In the genomic region with DNA sequence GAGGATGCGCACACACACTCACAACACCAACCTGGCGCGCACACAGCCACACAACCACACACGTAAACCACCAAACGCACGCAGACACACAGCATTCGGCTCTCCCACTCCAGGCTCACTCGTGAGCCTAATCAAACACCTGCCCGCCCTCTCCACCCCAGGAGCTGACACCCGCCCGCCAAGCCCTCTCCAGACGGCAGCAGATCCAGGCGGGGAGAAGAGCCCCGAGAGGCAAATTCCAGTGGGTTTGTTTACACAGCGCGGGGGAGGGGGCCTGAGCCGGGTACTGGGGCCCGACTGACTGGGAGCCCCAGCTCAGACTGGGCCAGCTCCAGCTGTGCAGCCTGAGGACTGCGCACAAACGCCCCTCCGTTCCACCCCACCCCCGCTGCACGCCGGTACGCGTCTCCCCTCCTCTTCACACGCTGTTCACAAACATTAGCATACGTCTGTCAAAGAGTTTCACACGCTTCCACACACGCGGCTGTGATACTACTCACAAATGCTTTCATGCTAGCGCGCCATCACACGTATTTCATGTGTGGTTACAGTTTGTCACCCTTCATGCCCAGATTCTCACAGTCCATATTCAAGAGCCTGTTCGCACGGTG, we compare ENCODE assay signal across 6 cellular contexts. TPM values are rescaled to one million over a fixed set of nuclear protein-coding genes. Genes with fewer than 3 reads are reported as not detected.
DNase-seq lines count a peak whose midpoint lies in the region; FAIRE-seq and TF ChIP-seq lines count a peak whose summit lies in the region.

No MANE protein-coding gene starts in this region.

- H2AK5ac ChIP-seq in H1 (ENCODE audit: low read depth, low read length), result no peak overlapping the region

- H3K27ac ChIP-seq in H1 (ENCODE audit: low read depth, low read length), result no peak overlapping the region
- H3K27ac ChIP-seq in ovary, result peak overlapping the region; percentile 21 to 33

- no peak overlapping the region for H2BK20ac ChIP-seq in H1 (ENCODE audit: low read length)

- peak overlapping the region; percentile 94 to 97 for H3K4me2 ChIP-seq in H1 (ENCODE audit: insufficient read depth in 1 of 2, low read depth in 2 of 2, low read length in 2 of 2)

- H3K79me1 ChIP-seq in H1 (ENCODE audit: low read depth, low read length), result no peaks in the 10 kb centered on the region

- no peak overlapping the region; the same call in none of the 2 replicates for H3K18ac ChIP-seq in H1 (ENCODE audit: extremely low read depth, low read length)

- H2BK120ac ChIP-seq in H1 (replicated peaks; ENCODE audit: low read depth, low read length), result no peak overlapping the region

- no peak overlapping the region for H3K4ac ChIP-seq in H1 (replicated peaks; ENCODE audit: insufficient read length, low read depth, low read length)

- no peaks in the 10 kb centered on the region for H3K79me2 ChIP-seq in H1 (ENCODE audit: control insufficient read depth in 1 of 2, insufficient read depth in 2 of 2, low read length in 2 of 2)

- no peak for TF ChIP-seq RAD21 in H1 (IDR thresholded peaks at IDR 0.05 in 1 of 2, conservative IDR thresholded peaks at IDR 0.05 in 1 of 2; ENCODE audit: low read depth in 2 of 2, low read length in 2 of 2)

- peaks cover 28% of the 10 kb centered on the region for H3K23me2 ChIP-seq in H1 (ENCODE audit: low read depth, low read length)

- peak overlapping the region; percentile 43; the same call in 1 of the 2 replicates for H2BK12ac ChIP-seq in H1 (ENCODE audit: low read depth, low read length)

- H2BK15ac ChIP-seq in H1 (ENCODE audit: low read length), result no peak overlapping the region

- CTCF ChIA-PET in H1 (lab: Charles Lee; ENCODE audit: partially characterized antibody), result interaction anchor here (0.6 to 4.8 kb wide), 6 partner anchors 11 to 43 kb away, joined by 3 to 66 read pairs (median 7); partner anchors contain the start of gene KRTCAP2

- H3K4me1 ChIP-seq in ES-I3 (ENCODE audit: insufficient read depth, low read length) (peaks cover 28% of the 10 kb centered on the region), H1 (replicated peaks in 1 of 4; ENCODE audit: control insufficient read depth in 3 of 4, insufficient read depth in 4 of 4, low read length in 3 of 4) (peaks cover 16 to 58% (median 40%) of the 10 kb centered on the region in 4 experiments), ovary (ENCODE audit: insufficient read depth) (peaks cover 15% of the 10 kb centered on the region)

- no peak overlapping the region for H2BK5ac ChIP-seq in H1 (ENCODE audit: low read depth, low read length)

- H3K27me3 ChIP-seq in H1 (replicated peaks in 1 of 4; ENCODE audit: control insufficient read depth in 3 of 4, extremely low read depth in 1 of 4, insufficient read depth in 3 of 4, low read length in 3 of 4) (peaks cover 33 to 50% (median 45%) of the 10 kb centered on the region in 4 experiments), ovary (no peaks in the 10 kb centered on the region)

- no peaks in the 10 kb centered on the region for H4K20me1 ChIP-seq in H1 (replicated peaks in 1 of 2; ENCODE audit: control insufficient read depth in 1 of 2, insufficient read depth in 2 of 2, low read length in 2 of 2)

- intact Hi-C loops in ovary (cut with DNase I), result loop anchor here in 2 of 4 donors (5.0 kb wide), 1 partner anchor 34 kb away; no protein-coding TSS in a partner anchor

- peak overlapping the region; percentile 66 for H4K8ac ChIP-seq in H1 (ENCODE audit: extremely low read depth, insufficient read depth, low read length)

- H3K23ac ChIP-seq in H1 (ENCODE audit: insufficient read length), result no peak overlapping the region

- no peak for TF ChIP-seq EP300 in H1 (IDR thresholded peaks at IDR 0.05; ENCODE audit: borderline replicate concordance in 1 of 2, low read depth in 2 of 2, low read length in 2 of 2)
- no peak for TF ChIP-seq EP300 in ovary (IDR thresholded peaks at IDR 0.05)

- TF ChIP-seq POLR2A in H1 (IDR thresholded peaks at IDR 0.05; ENCODE audit: control extremely low read depth in 1 of 2, low read depth in 2 of 2, low read length in 2 of 2), result no peak
- no peak for TF ChIP-seq POLR2A in ovary (IDR thresholded peaks at IDR 0.05)

- H3K9me3 ChIP-seq in ES-I3 (ENCODE audit: control insufficient read depth, insufficient read depth, low read length) (no peaks in the 10 kb centered on the region), H1 (ENCODE audit: insufficient read depth in 2 of 2, low read depth in 1 of 2, low read length in 1 of 2) (no peaks in the 10 kb centered on the region), ovary (no peaks in the 10 kb centered on the region)

- no peak overlapping the region for H4K91ac ChIP-seq in H1 (replicated peaks; ENCODE audit: insufficient read length, low read length)

- H3K36me3 ChIP-seq in ES-I3 (ENCODE audit: insufficient read depth, low read length) (no peaks in the 10 kb centered on the region), H1 (ENCODE audit: control insufficient read depth in 2 of 4, insufficient read depth in 4 of 4, low read length in 3 of 4) (peaks cover 0 to 2% (median 0%) of the 10 kb centered on the region in 4 experiments; a peak in 1 of 8 replicates), ovary (no peaks in the 10 kb centered on the region)

- TF ChIP-seq CTCF in H1 (IDR thresholded peaks at IDR 0.05; ENCODE audit: control extremely low read depth in 1 of 3, insufficient read depth in 1 of 3, low read depth in 1 of 3, low read length in 3 of 3) (no peak), ovary (IDR thresholded peaks at IDR 0.05) (no peak)

- no peak overlapping the region for H3K14ac ChIP-seq in H1 (ENCODE audit: insufficient read length)

- no peak overlapping the region for H3K56ac ChIP-seq in H1 (replicated peaks; ENCODE audit: insufficient read length, low read depth, low read length)

- peak overlapping the region; percentile 45 to 71 (median 64) for H3K4me3 ChIP-seq in H1 (ENCODE audit: extremely low read depth in 1 of 4, insufficient read depth in 2 of 4, low read depth in 3 of 4, low read length in 4 of 4)
- peak overlapping the region; percentile 63 for H3K4me3 ChIP-seq in ovary

- WGBS in H1 (ENCODE audit: extremely low coverage in 1 of 2, insufficient coverage in 1 of 2, insufficient read length in 1 of 2, insufficient replicate concordance in 2 of 2, low coverage in 1 of 2, low lambda C conversion rate in 2 of 2, missing lambda C conversion rate in 1 of 2), 2 experiments, result 1% methylated on average over 28 of the region's 36 CpGs; no CpG with 5 or more reads in 1 of the 2 experiments
- 2 to 4% (median 3%) methylated on average over 31 to 36 of the region's 36 CpGs for WGBS in ovary, 3 donors

- H3K9ac ChIP-seq in ES-I3 (ENCODE audit: low read depth, low read length) (peak overlapping the region; percentile 48; the same call in 1 of the 2 replicates), H1 (replicated peaks in 1 of 4; ENCODE audit: extremely low read depth in 1 of 4, low read depth in 3 of 4, low read length in 3 of 4) (no peak overlapping the region)

- no peak overlapping the region for H4K5ac ChIP-seq in H1 (ENCODE audit: insufficient read length, low read depth, low read length)

- H2AFZ ChIP-seq in H1 (ENCODE audit: low read length), result no peak overlapping the region

- FAIRE-seq in H1 (lab: Jason Lieb, UNC), result no peak

- DNase-seq in SHP77 treated with DMSO at 0.1 percent for 48 hours (lab: John Stamatoyannopoulos, UW), result peak; percentile 74
- DNase-seq in H1 (ENCODE audit: low read depth in 1 of 2, low spot score in 2 of 2), result peak in 1 of 2 experiments; percentile 64
- peak in 2 of 5 donors; percentile 39 to 62 for DNase-seq in ovary
- DNase-seq in AG20443 (ENCODE audit: low spot score), result no peak
- DNase-seq in inferior parietal cortex (ENCODE audit: extremely low spot score), result no peak

- POLR2A ChIA-PET in H1 (lab: Charles Lee; ENCODE audit: partially characterized antibody), result interaction anchor here (1.0 to 2.4 kb wide), 8 partner anchors 9 to 69 kb away, joined by 3 to 14 read pairs (median 6); partner anchors contain the start of gene SLC50A1

RNA-seq across cellular contexts. Expression of gene EFNA1, which starts 1.1 kb away (rescaled TPM):
- 4.0 and 4.9 TPM in 2 replicates for total RNA-seq in H1 (2021; fragmentation: NEBNext Ultra II Directional; extraction: Animal tissue kit (Norgen Biotek cat#: 25700))
- 11.8 and 14.6 TPM in 2 replicates for polyA plus RNA-seq in H1 (2011; rRNA removed)
- polyA plus RNA-seq in H1 (2011; cell fraction: cytosol; rRNA removed), result 12.1 TPM
- polyA plus RNA-seq in H1 (2011; cell fraction: nucleus; rRNA removed), result 8.9 TPM
- 5.4 to 7.8 TPM (median 6.7 TPM) in 4 replicates for polyA plus RNA-seq in H1 (2012, experiment 1 of 2)
- 4.6 TPM for polyA plus RNA-seq in H1 (2012, experiment 2 of 2)
- polyA plus RNA-seq in H1 (2013, experiment 1 of 2), result 3.8 TPM
- 4.2 TPM for polyA plus RNA-seq in H1 (2013, experiment 2 of 2)
- 7.3 and 12.6 TPM in 2 replicates for polyA minus RNA-seq in H1 (2011; rRNA and poly(A)+ RNA removed)
- 13.0 TPM for polyA minus RNA-seq in H1 (2011; cell fraction: cytosol; rRNA and poly(A)+ RNA removed)
- 9.7 TPM for polyA minus RNA-seq in H1 (2011; cell fraction: nucleus; rRNA and poly(A)+ RNA removed)
- 10 to 100 TPM; 12.1 to 51.6 (median 16.6) TPM for total RNA-seq in ovary
- 10 to 100 TPM; 18.6 to 27.3 TPM for polyA plus RNA-seq in ovary

RNA-seq across cellular contexts. Expression of gene SLC50A1, which starts 9.1 kb away (rescaled TPM):
- total RNA-seq in H1 (2021; fragmentation: NEBNext Ultra II Directional; extraction: Animal tissue kit (Norgen Biotek cat#: 25700)), result 36.5 and 41.6 TPM in 2 replicates
- polyA plus RNA-seq in H1 (2011; rRNA removed), result 80.7 and 90.8 TPM in 2 replicates
- 61.8 TPM for polyA plus RNA-seq in H1 (2011; cell fraction: cytosol; rRNA removed)
- 34.9 TPM for polyA plus RNA-seq in H1 (2011; cell fraction: nucleus; rRNA removed)
- polyA plus RNA-seq in H1 (2012, experiment 1 of 2), result 36.0 to 50.1 TPM (median 39.0 TPM) in 4 replicates
- 56.4 TPM for polyA plus RNA-seq in H1 (2012, experiment 2 of 2)
- polyA plus RNA-seq in H1 (2013, experiment 1 of 2), result 47.5 TPM
- 50.4 TPM for polyA plus RNA-seq in H1 (2013, experiment 2 of 2)
- 42.3 and 45.2 TPM in 2 replicates for polyA minus RNA-seq in H1 (2011; rRNA and poly(A)+ RNA removed)
- polyA minus RNA-seq in H1 (2011; cell fraction: cytosol; rRNA and poly(A)+ RNA removed), result 19.9 TPM
- 14.1 TPM for polyA minus RNA-seq in H1 (2011; cell fraction: nucleus; rRNA and poly(A)+ RNA removed)
- total RNA-seq in ovary, result 10 to 100 TPM; 10.8 to 31.4 (median 16.8) TPM
- polyA plus RNA-seq in ovary, result 10 to 100 TPM; 19.7 to 50.2 TPM

RNA-seq across cellular contexts. Expression of gene DPM3, which starts 13.7 kb away (rescaled TPM):
- 44.8 and 49.3 TPM in 2 replicates for total RNA-seq in H1 (2021; fragmentation: NEBNext Ultra II Directional; extraction: Animal tissue kit (Norgen Biotek cat#: 25700))
- polyA plus RNA-seq in H1 (2011; rRNA removed) (227 and 349 TPM in 2 replicates), ovary (100 to 1,000 TPM in 1 of 2 donors, under 1 TPM in 1; 0.70 to 168 TPM)
- 166 TPM for polyA plus RNA-seq in H1 (2011; cell fraction: cytosol; rRNA removed)
- polyA plus RNA-seq in H1 (2011; cell fraction: nucleus; rRNA removed), result 111 TPM
- polyA plus RNA-seq in H1 (2012, experiment 1 of 2), result 30.1 to 106 TPM (median 79.5 TPM) in 4 replicates
- polyA plus RNA-seq in H1 (2012, experiment 2 of 2), result 141 TPM
- 184 TPM for polyA plus RNA-seq in H1 (2013, experiment 1 of 2)
- 217 TPM for polyA plus RNA-seq in H1 (2013, experiment 2 of 2)
- polyA minus RNA-seq in H1 (2011; rRNA and poly(A)+ RNA removed), result 6.9 and 13.7 TPM in 2 replicates
- polyA minus RNA-seq in H1 (2011; cell fraction: cytosol; rRNA and poly(A)+ RNA removed), result 6.6 TPM
- 11.4 TPM for polyA minus RNA-seq in H1 (2011; cell fraction: nucleus; rRNA and poly(A)+ RNA removed)
- 100 to 1,000 TPM in 1 of 7 donors, 10 to 100 TPM in 6; 59.3 to 126 (median 85.5) TPM for total RNA-seq in ovary

RNA-seq across cellular contexts. Expression of gene KRTCAP2, which starts 46.5 kb away (rescaled TPM):
- total RNA-seq in H1 (2021; fragmentation: NEBNext Ultra II Directional; extraction: Animal tissue kit (Norgen Biotek cat#: 25700)), result 146 TPM in 2 replicates
- polyA plus RNA-seq in H1 (2011; rRNA removed), result 317 and 419 TPM in 2 replicates
- polyA plus RNA-seq in H1 (2011; cell fraction: cytosol; rRNA removed), result 199 TPM
- polyA plus RNA-seq in H1 (2011; cell fraction: nucleus; rRNA removed), result 287 TPM
- 150 to 268 TPM (median 247 TPM) in 4 replicates for polyA plus RNA-seq in H1 (2012, experiment 1 of 2)
- 705 TPM for polyA plus RNA-seq in H1 (2012, experiment 2 of 2)
- polyA plus RNA-seq in H1 (2013, experiment 1 of 2), result 290 TPM
- 399 TPM for polyA plus RNA-seq in H1 (2013, experiment 2 of 2)
- 107 and 146 TPM in 2 replicates for polyA minus RNA-seq in H1 (2011; rRNA and poly(A)+ RNA removed)
- 86.3 TPM for polyA minus RNA-seq in H1 (2011; cell fraction: cytosol; rRNA and poly(A)+ RNA removed)
- 82.9 TPM for polyA minus RNA-seq in H1 (2011; cell fraction: nucleus; rRNA and poly(A)+ RNA removed)
- total RNA-seq in ovary, result 100 to 1,000 TPM in 6 of 7 donors, 10 to 100 TPM in 1; 96.5 to 209 (median 158) TPM
- polyA plus RNA-seq in ovary, result 100 to 1,000 TPM; 219 to 499 TPM

RNA-seq across cellular contexts. Expression of gene TRIM46, which starts 47.0 kb away (rescaled TPM):
- total RNA-seq in H1 (2021; fragmentation: NEBNext Ultra II Directional; extraction: Animal tissue kit (Norgen Biotek cat#: 25700)), result 15.0 and 15.5 TPM in 2 replicates
- polyA plus RNA-seq in H1 (2011; rRNA removed) (21.6 and 34.7 TPM in 2 replicates), ovary (under 1 TPM; 0.12 to 0.24 TPM)
- polyA plus RNA-seq in H1 (2011; cell fraction: cytosol; rRNA removed), result 29.4 TPM
- polyA plus RNA-seq in H1 (2011; cell fraction: nucleus; rRNA removed), result 94.4 TPM
- polyA plus RNA-seq in H1 (2012, experiment 1 of 2), result 18.2 to 22.5 TPM (median 20.8 TPM) in 4 replicates
- 12.6 TPM for polyA plus RNA-seq in H1 (2012, experiment 2 of 2)
- polyA plus RNA-seq in H1 (2013, experiment 1 of 2), result 11.7 TPM
- polyA plus RNA-seq in H1 (2013, experiment 2 of 2), result 9.4 TPM
- 11.4 and 11.5 TPM in 2 replicates for polyA minus RNA-seq in H1 (2011; rRNA and poly(A)+ RNA removed)
- 13.7 TPM for polyA minus RNA-seq in H1 (2011; cell fraction: cytosol; rRNA and poly(A)+ RNA removed)
- polyA minus RNA-seq in H1 (2011; cell fraction: nucleus; rRNA and poly(A)+ RNA removed), result 28.4 TPM
- total RNA-seq in ovary, result under 1 TPM in 6 of 7 donors, not detected in 1; 0.12 to 0.87 (median 0.54) TPM
